20 cellular contexts compared by ENCODE assay signal in genomic region chr20:15185913-15186312, GRCh38.
DNase-seq lines count a peak whose midpoint lies in the region; TF ChIP-seq lines count a peak whose summit lies in the region.
"Had no signal": no experiment of that assay in that cellular context is flagged by ENCODE, and none has a peak within 500 bp of the region (broad histone marks: within the 10 kb centered on the region; RNA-seq: fewer than 3 reads in every experiment).

No MANE protein-coding gene starts in this region.

- H3K27ac ChIP-seq in DOHH2 (ENCODE audit: low read depth, low read length) (no peak overlapping the region), coronary artery (no peak overlapping the region)
- H3K27ac ChIP-seq: 22Rv1, A549, HL-60 had no signal

- H3K79me2 ChIP-seq in DOHH2 (ENCODE audit: control insufficient read depth, low read length): no peaks in the 10 kb centered on the region

- TF ChIP-seq CTCF in DOHH2 (IDR thresholded peaks at IDR 0.05; ENCODE audit: low read depth, low read length, poor library complexity, severe bottlenecking): no peak
- TF ChIP-seq CTCF in coronary artery (IDR thresholded peaks at IDR 0.05): no peak

- peak overlapping the region; percentile 31 for H3K4me2 ChIP-seq in DOHH2 (ENCODE audit: low read length)
- H3K4me2 ChIP-seq: A549, GM23338 had no signal

- no peaks in the 10 kb centered on the region for H3F3A ChIP-seq in DOHH2 (ENCODE audit: control insufficient read depth, insufficient read depth)

- DNase-seq in NCI-H146 (lab: John Stamatoyannopoulos, UW) (peak; percentile 13), NCI-H146 treated with DMSO at 0.1 percent for 48 hours (lab: John Stamatoyannopoulos, UW; ENCODE audit: unreplicated experiment) (no peak), left kidney (ENCODE audit: low read depth, low spot score) (peak; percentile 55), AG08396 (ENCODE audit: low spot score) (no peak), ecto neural progenitor cell (ENCODE audit: low spot score) (no peak), coronary artery (ENCODE audit: low spot score) (no peak)
- DNase-seq: C1 segment of cervical spinal cord; CD4-positive, CD25-positive, alpha-beta regulatory T cell; CD8-positive, alpha-beta memory T cell; COR-L47; DMS 273 treated with DMSO at 0.1 percent for 48 hours; DMS53; DND-41; HCEC 1CT; KBM-7 had no signal

- no peaks in the 10 kb centered on the region for H4K20me1 ChIP-seq in DOHH2 (ENCODE audit: control insufficient read depth, insufficient read depth, low read depth, low read length)

- H3K9me3 ChIP-seq in DOHH2 (ENCODE audit: control insufficient read depth, insufficient read depth, low read length): no peaks in the 10 kb centered on the region
- H3K9me3 ChIP-seq: A549 had no signal

- H3K36me3 ChIP-seq in DOHH2 (ENCODE audit: control insufficient read depth, low read length): peaks cover 8% of the 10 kb centered on the region

- H3K27me3 ChIP-seq in DOHH2 (ENCODE audit: control insufficient read depth, low read length): no peaks in the 10 kb centered on the region

- H3K4me3 ChIP-seq in DOHH2 (ENCODE audit: low read length): peak overlapping the region; percentile 19
- H3K4me3 ChIP-seq in coronary artery: no peak overlapping the region
- H3K4me3 ChIP-seq: A549, GM23338 had no signal

- peaks cover 53% of the 10 kb centered on the region for H3K4me1 ChIP-seq in DOHH2 (ENCODE audit: control insufficient read depth, low read length)
- H3K4me1 ChIP-seq: A549 had no signal

- no peaks in the 10 kb centered on the region for H3K9me2 ChIP-seq in DOHH2 (replicated peaks; ENCODE audit: control insufficient read depth, low read length)

Comparison
In these comparisons a context has a peak if more than half of its experiments do, and no peak if none do; other contexts are left out.
1. DNase-seq: peak in NCI-H146 (single experiment) and left kidney (single experiment); none in NCI-H146 treated with DMSO at 0.1 percent for 48 hours (single experiment), AG08396 (single experiment), ecto neural progenitor cell (single experiment) and coronary artery (single experiment).